Comparison of ENCODE assay signal across 9 cellular contexts in the genomic region with DNA sequence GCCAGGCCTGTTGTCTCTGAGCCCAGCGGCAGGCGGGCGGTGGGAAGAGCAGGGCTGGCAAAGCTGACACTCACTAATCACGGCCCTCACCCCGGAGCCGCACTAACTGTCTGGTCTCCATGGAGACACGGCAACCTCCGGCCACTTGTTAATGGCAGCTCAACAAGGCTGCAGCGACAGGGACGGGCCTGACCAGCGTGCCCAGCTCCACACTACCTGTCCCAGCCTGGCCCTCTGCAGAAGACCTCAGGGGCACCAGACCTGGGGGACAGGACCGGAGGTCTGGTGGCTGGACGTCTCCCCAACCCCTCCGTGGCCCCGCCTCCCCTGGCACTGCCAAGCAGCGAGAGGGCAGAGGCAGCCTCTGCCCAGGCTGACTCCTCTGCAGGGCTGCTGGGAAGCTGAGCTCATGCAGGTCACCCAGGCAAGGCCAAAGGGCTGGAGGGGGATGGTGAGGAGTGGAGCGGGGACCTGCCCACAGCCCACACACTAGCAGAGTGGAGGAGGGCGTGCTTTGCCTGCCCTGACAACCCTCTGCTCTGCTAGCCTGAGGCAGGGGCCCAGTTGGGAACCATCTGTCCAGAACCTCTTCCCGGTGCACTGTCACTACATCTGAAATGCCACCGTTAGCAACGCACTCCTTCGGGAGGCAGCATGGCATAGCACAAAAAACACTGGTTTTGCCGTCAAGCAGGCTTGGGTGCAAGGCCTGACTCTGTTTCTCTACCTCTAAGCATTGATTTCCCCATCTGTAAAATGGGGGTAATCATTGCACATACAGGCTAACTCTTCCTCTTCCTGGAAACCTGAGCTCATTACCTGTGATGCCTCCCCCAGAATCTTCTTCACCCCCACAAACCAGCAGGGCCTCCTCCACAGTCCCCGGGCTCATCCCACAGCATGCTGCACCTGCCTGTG. TPM values are rescaled to one million over a fixed set of nuclear protein-coding genes. Genes with fewer than 3 reads are reported as not detected.
A peak's percentile ranks its signal among the peaks of the same experiment; 100 is the strongest.
DNase-seq lines count a peak whose midpoint lies in the region; ATAC-seq and TF ChIP-seq lines count a peak whose summit lies in the region.
"Had no signal": no experiment of that assay in that cellular context is flagged by ENCODE, and none has a peak within 500 bp of the region (broad histone marks: within the 10 kb centered on the region; RNA-seq: fewer than 3 reads in every experiment).

No MANE protein-coding gene starts in this region.

- H3K4ac ChIP-seq in mesendoderm (ENCODE audit: low read depth, low read length) = no peak overlapping the region

- peaks cover 0 to 4% (median 0%) of the 10 kb centered on the region in 5 experiments for H3K9me3 Mint-ChIP-seq in brain
- H3K9me3 Mint-ChIP-seq: memory B cell had no signal

- no peak overlapping the region for H3K4me2 ChIP-seq in mesendoderm (ENCODE audit: low read length)

- H3K23ac ChIP-seq in mesendoderm (ENCODE audit: low read length) = no peak overlapping the region

- H3K36me3 ChIP-seq in mesendoderm (ENCODE audit: control insufficient read depth, insufficient read depth, low read length) = no peaks in the 10 kb centered on the region
- H3K36me3 ChIP-seq in upper lobe of right lung = no peaks in the 10 kb centered on the region

- peak; percentile 72 to 82 for DNase-seq in SHP77 (lab: John Stamatoyannopoulos, UW)
- DNase-seq in SHP77 treated with DMSO at 0.1 percent for 48 hours (lab: John Stamatoyannopoulos, UW) = no peak
- DNase-seq in mesendoderm = peak; percentile 69
- peak; percentile 68 for DNase-seq in upper lobe of right lung
- no peak for DNase-seq in NCI-H1930 (lab: John Stamatoyannopoulos, UW)

- H3K9ac ChIP-seq in mesendoderm (ENCODE audit: low read length) = no peak overlapping the region

- whole genome bisulfite sequencing in mesendoderm (ENCODE audit: extremely low coverage, insufficient coverage, low lambda C conversion rate) = no CpG with 5 or more reads among the region's 24 CpGs

- H3K18ac ChIP-seq in mesendoderm (ENCODE audit: low read length) = no peak overlapping the region

- peak overlapping the region; percentile 96 to 99 (median 98) for H3K27ac Mint-ChIP-seq in brain
- H3K27ac Mint-ChIP-seq: memory B cell had no signal

- no peak overlapping the region for H2AK5ac ChIP-seq in mesendoderm (ENCODE audit: low read length)

- no peak overlapping the region for H3K4me3 ChIP-seq in mesendoderm (ENCODE audit: low read length)
- H3K4me3 ChIP-seq in upper lobe of right lung = no peak overlapping the region

- no peak overlapping the region for H4K8ac ChIP-seq in mesendoderm (ENCODE audit: low read depth, low read length)

- H3K27me3 ChIP-seq in mesendoderm (ENCODE audit: insufficient read depth, low read length, poor library complexity) (no peaks in the 10 kb centered on the region), upper lobe of right lung (no peaks in the 10 kb centered on the region)

- peaks cover 3% of the 10 kb centered on the region for H3K27me3 Mint-ChIP-seq in brain
- H3K27me3 Mint-ChIP-seq: memory B cell had no signal

- no peak overlapping the region for H2BK120ac ChIP-seq in mesendoderm (ENCODE audit: low read depth, low read length)

- no peaks in the 10 kb centered on the region for H3K79me1 ChIP-seq in mesendoderm (ENCODE audit: low read length)

- peak overlapping the region in 4 of 5 experiments; percentile 17 to 51 (median 44) for H3K4me3 Mint-ChIP-seq in brain
- H3K4me3 Mint-ChIP-seq: memory B cell had no signal

- peaks cover 88% of the 10 kb centered on the region for H3K4me1 Mint-ChIP-seq in brain

- H3K36me3 Mint-ChIP-seq in brain = no peaks in the 10 kb centered on the region
- H3K36me3 Mint-ChIP-seq: memory B cell had no signal

- no peak overlapping the region for H4K5ac ChIP-seq in mesendoderm (ENCODE audit: low read length)

- H3K9me3 ChIP-seq in upper lobe of right lung = no peaks in the 10 kb centered on the region

- H3K79me2 ChIP-seq in mesendoderm (ENCODE audit: control insufficient read depth, insufficient read depth, low read length) = no peaks in the 10 kb centered on the region

- ATAC-seq in upper lobe of right lung = peak; percentile 45
- no peak for ATAC-seq in HG03442 (IDR thresholded peaks at IDR 0.05; ENCODE audit: unreplicated experiment)
- no peak for ATAC-seq in HG02623 (IDR thresholded peaks at IDR 0.05; ENCODE audit: unreplicated experiment)

- TF ChIP-seq CTCF in brain (conservative IDR thresholded peaks at IDR 0.05) = no peak
- no peak for TF ChIP-seq CTCF in upper lobe of right lung (IDR thresholded peaks at IDR 0.05)

- intact Hi-C loops in upper lobe of right lung (cut with DNase I) = no loop called here

- H3K56ac ChIP-seq in mesendoderm (ENCODE audit: low read length) = peak overlapping the region; percentile 36

- H3K4me1 ChIP-seq in mesendoderm (ENCODE audit: control insufficient read depth, low read depth, low read length) (peaks cover 9% of the 10 kb centered on the region), upper lobe of right lung (peaks cover 48% of the 10 kb centered on the region)

- H3K27ac ChIP-seq in mesendoderm (ENCODE audit: low read depth, low read length) = no peak overlapping the region
- no peak overlapping the region for H3K27ac ChIP-seq in upper lobe of right lung

- no peak overlapping the region for H2BK15ac ChIP-seq in mesendoderm (replicated peaks; ENCODE audit: low read depth)

- no peak overlapping the region for H2BK5ac ChIP-seq in mesendoderm (ENCODE audit: low read length)

RNA-seq across cellular contexts. Expression of a gene that starts 29.6 kb away (rescaled TPM):
- 98.5 TPM for polyA plus RNA-seq in brain (ENCODE audit: insufficient read depth, low read depth, low replicate concordance)
- 45.4 TPM for polyA plus RNA-seq in mesendoderm (2013, experiment 1 of 2)
- 46.2 TPM for polyA plus RNA-seq in mesendoderm (2013, experiment 2 of 2)
- total RNA-seq in upper lobe of right lung = 156 TPM

Comparison
In these comparisons a context has a peak if more than half of its experiments do, and no peak if none do; other contexts are left out.
1. DNase-seq: peak in SHP77 (2 of 2), mesendoderm (single experiment) and upper lobe of right lung (single experiment); none in SHP77 treated with DMSO at 0.1 percent for 48 hours (single experiment) and NCI-H1930 (0 of 2).